ENCODE assay signal across 15 cellular contexts in genomic region chr1:81493102-81493864, GRCh38.
"Had no signal": no experiment of that assay in that cellular context is flagged by ENCODE, and none has a peak within 500 bp of the region (broad histone marks: within the 10 kb centered on the region; RNA-seq: fewer than 3 reads in every experiment).

No MANE protein-coding gene starts in this region.

- H3K9me3 Mint-ChIP-seq: activated T-helper 1 cell treated with anti-CD3 and anti-CD28 coated beads, Interleukin-12 subunit alpha, Interleukin-12 subunit beta, Interleukin-2, Interleukin-4 antibody, amounts not matched to agents 30 ng/mL and 10 ng/mL and 1 ng/mL, durations not matched to agents 14 hours and 24 hours and 36 hours had no signal

- H3K27ac Mint-ChIP-seq: activated CD8-positive, alpha-beta T cell treated with anti-CD3 and anti-CD28 coated beads, Interleukin-2, amount 10 ng/mL, durations not matched to agents 7 days and 5 days; activated T-helper 1 cell treated with anti-CD3 and anti-CD28 coated beads, Interleukin-12 subunit alpha, Interleukin-12 subunit beta, Interleukin-2, Interleukin-4 antibody, amounts not matched to agents 30 ng/mL and 10 ng/mL and 1 ng/mL, durations not matched to agents 14 hours and 24 hours and 36 hours; naive thymus-derived CD4-positive, alpha-beta T cell had no signal

- H3K36me3 Mint-ChIP-seq: naive thymus-derived CD4-positive, alpha-beta T cell had no signal

- H3K4me3 Mint-ChIP-seq: activated CD8-positive, alpha-beta T cell treated with anti-CD3 and anti-CD28 coated beads, Interleukin-2, amount 10 ng/mL, durations not matched to agents 7 days and 5 days; activated T-helper 1 cell treated with anti-CD3 and anti-CD28 coated beads, Interleukin-12 subunit alpha, Interleukin-12 subunit beta, Interleukin-2, Interleukin-4 antibody, amounts not matched to agents 30 ng/mL and 10 ng/mL and 1 ng/mL, durations not matched to agents 14 hours and 24 hours and 36 hours; naive thymus-derived CD4-positive, alpha-beta T cell had no signal

- ATAC-seq: activated CD8-positive, alpha-beta T cell treated with anti-CD3 and anti-CD28 coated beads, Interleukin-2, amount 10 ng/mL, durations not matched to agents 7 days and 5 days; naive thymus-derived CD4-positive, alpha-beta T cell had no signal

- H3K27me3 Mint-ChIP-seq: naive thymus-derived CD4-positive, alpha-beta T cell had no signal

- H3K4me3 ChIP-seq: SK-N-MC, transverse colon had no signal

- H3K27ac ChIP-seq: epithelial cell of prostate, SK-N-MC, transverse colon had no signal

- DNase-seq: activated CD4-positive, alpha-beta T cell treated with anti-CD3 and anti-CD28 coated beads for 4 hours; activated CD8-positive, alpha-beta T cell treated with anti-CD3 and anti-CD28 coated beads, Interleukin-2, amount 10 ng/mL, durations not matched to agents 7 days and 5 days; activated naive CD4-positive, alpha-beta T cell treated with Interleukin-2 at 50 U/mL for 16 hours; caudate nucleus; cortex of kidney; effector memory CD4-positive, alpha-beta T cell; head of caudate nucleus; islet precursor cell; midbrain; naive thymus-derived CD4-positive, alpha-beta T cell; occipital lobe; transverse colon had no signal

- H3K4me1 Mint-ChIP-seq: naive thymus-derived CD4-positive, alpha-beta T cell had no signal

- H3K36me3 ChIP-seq: transverse colon had no signal

- H3K4me1 ChIP-seq: transverse colon had no signal

- H3K27me3 ChIP-seq: transverse colon had no signal
